In the genomic region with DNA sequence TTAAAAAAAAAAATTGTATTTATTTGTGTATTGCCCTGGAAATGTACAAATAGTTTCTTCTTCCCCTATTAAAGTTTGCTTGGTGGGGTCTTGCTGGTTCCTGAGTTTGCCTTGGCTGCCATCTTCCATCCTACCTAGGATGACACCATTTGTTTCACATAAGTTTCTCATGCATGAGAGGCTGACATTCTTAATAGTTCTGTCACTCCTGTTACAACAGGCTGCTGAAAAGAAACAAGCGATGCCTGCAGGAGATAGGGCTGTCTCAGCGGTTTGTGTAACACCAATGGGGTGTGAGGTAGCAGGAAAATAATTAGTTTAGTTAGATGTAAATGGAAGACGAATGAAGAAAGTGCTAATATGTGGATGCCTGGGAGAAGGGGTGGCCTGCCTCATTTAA, we compare ENCODE assay signal across 10 cellular contexts.
"Had no signal": no experiment of that assay in that cellular context is flagged by ENCODE, and none has a peak within 500 bp of the region (broad histone marks: within the 10 kb centered on the region; RNA-seq: fewer than 3 reads in every experiment).

No MANE protein-coding gene starts in this region.

- H3K9me3 ChIP-seq: HAP-1 had no signal

- FAIRE-seq: H54 had no signal

- H3K4me3 Mint-ChIP-seq: GM23338, H9, HFFc6 had no signal

- H3K4me2 ChIP-seq: GM23338 had no signal

- H3K36me3 ChIP-seq: HAP-1 had no signal

- H3K27ac Mint-ChIP-seq: GM23338, H9, HFFc6 had no signal

- H3K9ac ChIP-seq: GM23248 had no signal

- H3K9me3 Mint-ChIP-seq: H9 had no signal

- DNase-seq: GM23248, GOT3, H7, H9, HCEC 1CT, HFFc6 had no signal

- H3K4me3 ChIP-seq: GM23248, GM23338, HAP-1 had no signal

- H2AFZ ChIP-seq: GM23248, GM23338 had no signal

- H3K27ac ChIP-seq: GM23248 had no signal

- ATAC-seq: GM23338, HCT116 had no signal

- H3K4me1 ChIP-seq: HAP-1 had no signal
